18 cellular contexts compared by ENCODE assay signal in genomic region chr10:60008816-60009215, GRCh38.
DNase-seq lines count a peak whose midpoint lies in the region; ATAC-seq and TF ChIP-seq lines count a peak whose summit lies in the region.
"Had no signal": no experiment of that assay in that cellular context is flagged by ENCODE, and none has a peak within 500 bp of the region (broad histone marks: within the 10 kb centered on the region; RNA-seq: fewer than 3 reads in every experiment).

No MANE protein-coding gene starts in this region.

- no peaks in the 10 kb centered on the region for H3K36me3 Mint-ChIP-seq in activated naive CD8-positive, alpha-beta T cell treated with anti-CD3 and anti-CD28 coated beads, Interleukin-2, amount 50 U/mL, for 24 hours (ENCODE audit: low read depth)
- no peaks in the 10 kb centered on the region for H3K36me3 Mint-ChIP-seq in effector memory CD8-positive, alpha-beta T cell (ENCODE audit: insufficient read depth)

- no peak overlapping the region for H3K4me3 Mint-ChIP-seq in activated naive CD8-positive, alpha-beta T cell treated with anti-CD3 and anti-CD28 coated beads, Interleukin-2, amount 50 U/mL, for 24 hours
- H3K4me3 Mint-ChIP-seq in effector memory CD8-positive, alpha-beta T cell: no peak overlapping the region
- H3K4me3 Mint-ChIP-seq: H9 had no signal

- no peaks in the 10 kb centered on the region for H3K4me1 Mint-ChIP-seq in activated naive CD8-positive, alpha-beta T cell treated with anti-CD3 and anti-CD28 coated beads, Interleukin-2, amount 50 U/mL, for 24 hours
- no peaks in the 10 kb centered on the region for H3K4me1 Mint-ChIP-seq in effector memory CD8-positive, alpha-beta T cell (ENCODE audit: low read depth in 2 of 2)

- H3K9me3 Mint-ChIP-seq in activated naive CD8-positive, alpha-beta T cell treated with anti-CD3 and anti-CD28 coated beads, Interleukin-2, amount 50 U/mL, for 24 hours: no peaks in the 10 kb centered on the region
- H3K9me3 Mint-ChIP-seq in effector memory CD8-positive, alpha-beta T cell: no peaks in the 10 kb centered on the region

- peak; percentile 65 for ATAC-seq in omental fat pad (ENCODE audit: low FRiP score)
- no peak for ATAC-seq in activated naive CD8-positive, alpha-beta T cell treated with anti-CD3 and anti-CD28 coated beads, Interleukin-2, amount 50 U/mL, for 24 hours
- no peak for ATAC-seq in HG02840 (IDR thresholded peaks at IDR 0.05; ENCODE audit: low FRiP score, unreplicated experiment)
- ATAC-seq in effector memory CD8-positive, alpha-beta T cell (replicated peaks): no peak
- ATAC-seq: Right ventricle myocardium inferior had no signal

- no peak overlapping the region for H3K27ac Mint-ChIP-seq in activated naive CD8-positive, alpha-beta T cell treated with anti-CD3 and anti-CD28 coated beads, Interleukin-2, amount 50 U/mL, for 24 hours
- no peak overlapping the region for H3K27ac Mint-ChIP-seq in effector memory CD8-positive, alpha-beta T cell

- peaks cover 3% of the 10 kb centered on the region for H3K27me3 Mint-ChIP-seq in activated naive CD8-positive, alpha-beta T cell treated with anti-CD3 and anti-CD28 coated beads, Interleukin-2, amount 50 U/mL, for 24 hours
- H3K27me3 Mint-ChIP-seq in effector memory CD8-positive, alpha-beta T cell: peaks cover 7 to 21% of the 10 kb centered on the region in 2 donors

- H3K27ac ChIP-seq in C4-2B (no peak overlapping the region), caudate nucleus (ENCODE audit: low read depth, low read length) (peak overlapping the region; percentile 87)

- TF ChIP-seq CTCF in C4-2B (conservative IDR thresholded peaks at IDR 0.05): peak; percentile 18; the same call in 1 of the 2 replicates
- no peak for TF ChIP-seq CTCF in omental fat pad (IDR thresholded peaks at IDR 0.05)

- DNase-seq in LoVo (ENCODE audit: low spot score): peak; percentile 65
- DNase-seq in caudate nucleus (lab: John Stamatoyannopoulos, UW): no peak
- no peak for DNase-seq in omental fat pad (ENCODE audit: low spot score)
- DNase-seq in activated naive CD8-positive, alpha-beta T cell treated with anti-CD3 and anti-CD28 coated beads, Interleukin-2, amount 50 U/mL, for 24 hours: no peak
- DNase-seq in effector memory CD8-positive, alpha-beta T cell: no peak
- DNase-seq: ACHN, AML-193, Caco-2, DMS79, H9, NCI-H1417, NCI-H1930, NCI-H446, NCI-H774, SK-N-SH had no signal
